ENCODE assay signal across 1 cellular context in genomic region chr12:25557830-25558436, GRCh38.
TF ChIP-seq lines count a peak whose summit lies in the region.

No MANE protein-coding gene starts in this region.

TF ChIP-seq in HepG2, 621 proteins besides CTCF, POLR2A, EP300 and RAD21 (continued from another document):
- no peak for TF ChIP-seq BRF2 (CRISPR knock-in tag; IDR thresholded peaks at IDR 0.05)
- TF ChIP-seq GTF3A (CRISPR knock-in tag; conservative IDR thresholded peaks at IDR 0.05), result no peak
- no peak for TF ChIP-seq ZNF609 (CRISPR knock-in tag; IDR thresholded peaks at IDR 0.05; ENCODE audit: borderline replicate concordance)
